Comparison of ENCODE assay signal across 14 cellular contexts in the genomic region with DNA sequence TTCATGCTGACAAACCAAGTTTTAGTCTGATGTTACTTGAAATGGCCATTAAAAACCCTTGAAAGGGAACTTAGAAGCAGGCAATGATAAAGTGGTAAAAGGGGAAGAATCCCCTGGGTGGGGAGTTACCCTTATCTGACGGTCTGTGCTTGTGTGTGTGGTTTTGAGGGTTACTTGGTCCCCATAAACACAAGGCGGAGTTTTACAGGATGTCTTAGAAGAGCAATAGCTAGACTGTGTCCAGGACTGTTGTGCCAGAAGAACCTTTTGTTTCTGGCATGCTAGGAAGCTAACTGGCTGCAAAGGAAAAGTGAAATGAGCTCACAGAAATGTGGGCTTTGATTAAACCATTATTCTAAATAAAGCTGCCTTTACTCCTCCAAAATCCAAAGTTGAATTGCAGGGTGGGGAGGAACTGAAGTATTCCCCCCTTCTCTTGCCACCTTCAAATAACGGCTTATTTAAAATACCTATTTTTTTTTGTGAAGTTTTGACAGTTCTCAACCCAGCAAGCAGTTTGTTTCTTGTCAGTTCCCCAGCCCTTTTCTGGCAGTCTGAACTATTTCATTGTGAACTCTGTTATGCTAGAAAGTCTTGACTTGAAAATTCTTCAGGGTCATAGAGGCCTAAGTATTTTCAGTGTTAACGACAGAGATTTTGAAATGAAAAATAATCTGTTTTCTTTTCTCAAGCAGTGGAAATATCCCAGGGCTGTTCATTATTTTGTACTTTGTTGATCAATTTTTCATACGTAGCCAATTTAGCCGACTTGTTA.
DNase-seq lines count a peak whose midpoint lies in the region; ATAC-seq and TF ChIP-seq lines count a peak whose summit lies in the region.
"Had no signal": no experiment of that assay in that cellular context is flagged by ENCODE, and none has a peak within 500 bp of the region (broad histone marks: within the 10 kb centered on the region; RNA-seq: fewer than 3 reads in every experiment).

No MANE protein-coding gene starts in this region.

- ATAC-seq in HG02970 (IDR thresholded peaks at IDR 0.05; ENCODE audit: low FRiP score, unreplicated experiment), result no peak
- ATAC-seq: activated naive CD4-positive, alpha-beta T cell treated with anti-CD3 and anti-CD28 coated beads, Interleukin-2, amount 50 U/mL, for 72 hours; HCT116 had no signal

- no peak overlapping the region for H3K9ac ChIP-seq in neural progenitor cell

- no peak overlapping the region for H3K27ac ChIP-seq in neural progenitor cell
- H3K27ac ChIP-seq: WERI-Rb-1 had no signal

- no peaks in the 10 kb centered on the region for H3F3A ChIP-seq in neural progenitor cell (ENCODE audit: low read depth)

- no peak overlapping the region for H3K4me3 ChIP-seq in choroid plexus epithelial cell (ENCODE audit: low read depth, low read length)
- H3K4me3 ChIP-seq in neural progenitor cell, result no peak overlapping the region

- peak overlapping the region; percentile 88 for H2AFZ ChIP-seq in neural progenitor cell (replicated peaks)

- H3K4me3 Mint-ChIP-seq in neural progenitor cell, result no peak overlapping the region
- H3K4me3 Mint-ChIP-seq: nephron progenitor cell had no signal

- H3K36me3 ChIP-seq in neural progenitor cell, result no peaks in the 10 kb centered on the region
- H3K36me3 ChIP-seq: heart left ventricle, WERI-Rb-1 had no signal

- no peaks in the 10 kb centered on the region for H3K27me3 ChIP-seq in neural progenitor cell
- H3K27me3 ChIP-seq: heart left ventricle had no signal

- H3K79me2 ChIP-seq in neural progenitor cell (ENCODE audit: low read depth), result no peaks in the 10 kb centered on the region

- peaks cover 8% of the 10 kb centered on the region for H3K4me1 Mint-ChIP-seq in neural progenitor cell
- H3K4me1 Mint-ChIP-seq: nephron progenitor cell had no signal

- no peaks in the 10 kb centered on the region for H4K20me1 ChIP-seq in neural progenitor cell (ENCODE audit: low read depth)

- H3K27me3 Mint-ChIP-seq in neural progenitor cell (ENCODE audit: insufficient read depth, low read depth), result no peaks in the 10 kb centered on the region

- no peaks in the 10 kb centered on the region for H3K36me3 Mint-ChIP-seq in neural progenitor cell
- H3K36me3 Mint-ChIP-seq: activated naive CD4-positive, alpha-beta T cell treated with anti-CD3 and anti-CD28 coated beads, Interleukin-2, amount 50 U/mL, for 72 hours had no signal

- H3K9me3 ChIP-seq in neural progenitor cell (ENCODE audit: low read depth), result no peaks in the 10 kb centered on the region

- TF ChIP-seq CTCF in choroid plexus epithelial cell (conservative IDR thresholded peaks at IDR 0.05; ENCODE audit: low read depth, low read length) (no peak), neural progenitor cell (IDR thresholded peaks at IDR 0.05) (no peak)

- peak; percentile 8 for DNase-seq in Ammon's horn (ENCODE audit: low spot score)
- peak; percentile 72 for DNase-seq in MV-4-11 (lab: John Stamatoyannopoulos, UW)
- DNase-seq in choroid plexus epithelial cell (ENCODE audit: low read depth), result peak; percentile 26
- DNase-seq in neural progenitor cell (ENCODE audit: low spot score), result peak; percentile 2
- no peak for DNase-seq in NCI-H1092 treated with DMSO at 0.1 percent for 48 hours (lab: John Stamatoyannopoulos, UW)
- DNase-seq in epidermal melanocyte (ENCODE audit: insufficient read length, low spot score), result no peak
- DNase-seq in DMS114 treated with DMSO at 0.1 percent for 48 hours (lab: John Stamatoyannopoulos, UW; ENCODE audit: unreplicated experiment), result no peak
- DNase-seq: Calu3, heart left ventricle, nephron progenitor cell, WERI-Rb-1 had no signal

- H3K27ac Mint-ChIP-seq in neural progenitor cell, result no peak overlapping the region
- H3K27ac Mint-ChIP-seq: activated naive CD4-positive, alpha-beta T cell treated with anti-CD3 and anti-CD28 coated beads, Interleukin-2, amount 50 U/mL, for 72 hours; nephron progenitor cell had no signal

- no peak overlapping the region for H3K4me2 ChIP-seq in neural progenitor cell

- H3K4me1 ChIP-seq in neural progenitor cell, result peaks cover 8% of the 10 kb centered on the region

- H3K9me3 Mint-ChIP-seq in neural progenitor cell, result peaks cover under 1% of the 10 kb centered on the region

Comparison
In these comparisons a context has a peak if more than half of its experiments do, and no peak if none do; other contexts are left out.
1. DNase-seq: peak in Ammon's horn (single experiment), MV-4-11 (single experiment), choroid plexus epithelial cell (single experiment) and neural progenitor cell (single experiment); none in NCI-H1092 treated with DMSO at 0.1 percent for 48 hours (single experiment), epidermal melanocyte (single experiment) and DMS114 treated with DMSO at 0.1 percent for 48 hours (single experiment).